1 cellular context compared by ENCODE assay signal in genomic region chrX:70916754-70917153, GRCh38.
TF ChIP-seq lines count a peak whose summit lies in the region.

No MANE protein-coding gene starts in this region.

TF ChIP-seq in SK-N-SH treated with all-trans-retinoic acid at 6 μM for 48 hours, 23 proteins besides CTCF, POLR2A, EP300 and RAD21 (continued from another document):
- no peak for TF ChIP-seq POU6F1 (CRISPR knock-in tag; IDR thresholded peaks at IDR 0.05; ENCODE audit: borderline replicate concordance, low read depth)
- no peak for TF ChIP-seq ZFP30 (CRISPR knock-in tag; IDR thresholded peaks at IDR 0.05)
- no peak for TF ChIP-seq SNAI2 (CRISPR knock-in tag; IDR thresholded peaks at IDR 0.05)
